Comparison of ENCODE assay signal across 8 cellular contexts in the genomic region with DNA sequence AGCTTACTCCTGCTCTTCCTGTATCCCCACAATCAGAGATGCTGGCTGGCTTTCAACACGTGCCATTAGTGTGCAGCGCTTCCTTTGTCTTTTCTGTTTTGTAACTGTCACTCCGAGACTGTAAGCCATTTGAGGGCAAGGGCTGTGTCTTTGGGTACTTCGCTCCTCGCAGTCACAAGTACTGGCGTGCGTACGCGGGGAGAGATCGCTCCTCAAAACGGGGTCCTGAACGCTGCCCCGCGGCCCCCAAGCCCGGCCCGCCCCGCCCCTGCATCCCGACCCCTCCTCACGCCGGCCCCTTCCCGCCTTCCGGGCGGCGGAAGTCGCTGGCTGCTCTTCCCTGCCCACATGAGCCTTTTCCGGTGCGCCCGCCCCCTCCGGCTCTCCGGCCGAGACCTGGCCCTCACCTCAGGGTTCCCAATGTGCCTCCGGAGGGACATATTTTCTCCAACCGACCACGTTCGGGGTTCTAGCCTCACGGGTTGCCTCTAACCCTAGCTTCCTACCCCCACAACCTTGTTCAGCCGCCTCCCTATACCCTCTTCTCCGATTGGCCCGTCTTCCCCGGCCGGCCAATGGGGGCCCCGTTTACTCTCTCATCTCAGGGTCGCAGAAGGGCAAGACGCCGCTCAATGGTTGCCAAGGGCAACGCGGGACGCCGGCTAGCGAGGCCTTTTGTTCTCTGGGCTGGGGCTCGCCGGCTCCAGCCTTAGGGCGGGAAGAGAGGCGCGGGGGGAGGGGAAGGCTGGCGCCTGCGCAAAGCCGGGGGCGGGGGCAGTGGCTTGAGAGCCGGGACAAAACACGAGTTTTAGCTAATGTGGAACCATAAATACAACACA. TPM values are rescaled to one million over a fixed set of nuclear protein-coding genes. Genes with fewer than 3 reads are reported as not detected.
A peak's percentile ranks its signal among the peaks of the same experiment; 100 is the strongest.
DNase-seq lines count a peak whose midpoint lies in the region; ATAC-seq and TF ChIP-seq lines count a peak whose summit lies in the region.

Gene CEP41, minus strand, starts transcription at position 490 of the 839 bp plus-strand sequence. Its CDS starts 50 bp downstream, at position 440.

- H3K27ac ChIP-seq in OCI-LY3 (ENCODE audit: low read length): peak within 1 kb of the TSS; percentile 77

- H3K4me2 ChIP-seq in OCI-LY3 (ENCODE audit: low read length): peak within 1 kb of the TSS; percentile 93

- H3K4me1 ChIP-seq in OCI-LY3 (ENCODE audit: low read length): peaks cover 15% of the 10 kb centered on the region

- no peak for TF ChIP-seq CTCF in OCI-LY3 (IDR thresholded peaks at IDR 0.05; ENCODE audit: low read depth, low read length)
- no peak for TF ChIP-seq CTCF in endothelial cell (IDR thresholded peaks at IDR 0.05; ENCODE audit: unreplicated experiment)
- TF ChIP-seq CTCF in mesothelial cell of epicardium (IDR thresholded peaks at IDR 0.05; ENCODE audit: unreplicated experiment): no peak

- peak within 1 kb of the TSS; percentile 87 for H3K4me3 ChIP-seq in OCI-LY3 (ENCODE audit: low read length)

- no peaks in the 10 kb centered on the region for H3K36me3 ChIP-seq in OCI-LY3 (replicated peaks; ENCODE audit: low read depth, low read length)

- H2AFZ ChIP-seq in OCI-LY3 (ENCODE audit: low read depth, low read length): peak within 1 kb of the TSS; percentile 94

- H3K27me3 Mint-ChIP-seq in endothelial cell (ENCODE audit: unreplicated experiment) (peaks cover 5% of the 10 kb centered on the region), mesothelial cell of epicardium (ENCODE audit: low read depth) (no peaks in the 10 kb centered on the region)

- peak; percentile 95 for ATAC-seq in GM21526 (IDR thresholded peaks at IDR 0.05; ENCODE audit: low FRiP score, unreplicated experiment)

- H3K27me3 ChIP-seq in OCI-LY3 (ENCODE audit: low read depth, low read length): no peaks in the 10 kb centered on the region

- H3K9me3 ChIP-seq in OCI-LY3 (ENCODE audit: insufficient read depth, low read length): no peaks in the 10 kb centered on the region

- no peaks in the 10 kb centered on the region for H3K9me3 Mint-ChIP-seq in endothelial cell (ENCODE audit: unreplicated experiment)
- peaks cover 8% of the 10 kb centered on the region for H3K9me3 Mint-ChIP-seq in mesothelial cell of epicardium

- H3K36me3 Mint-ChIP-seq in endothelial cell (ENCODE audit: low read depth, unreplicated experiment) (no peaks in the 10 kb centered on the region), mesothelial cell of epicardium (peaks cover 12% of the 10 kb centered on the region)

- H3K4me3 Mint-ChIP-seq in endothelial cell (ENCODE audit: unreplicated experiment) (peak within 1 kb of the TSS; percentile 95), mesothelial cell of epicardium (peak within 1 kb of the TSS; percentile 95)

- H3K79me2 ChIP-seq in OCI-LY3 (ENCODE audit: low read length): peaks cover 4% of the 10 kb centered on the region

- H3K9ac ChIP-seq in OCI-LY3 (ENCODE audit: low read length): peak within 1 kb of the TSS; percentile 80

- DNase-seq in D341Med (ENCODE audit: low spot score) (peak; percentile 98), HuH-7 (ENCODE audit: low spot score) (peak; percentile 96), activated T-cell treated with anti-CD3 and anti-CD28 coated beads for 1 hour (ENCODE audit: low read depth) (peak; percentile 80), endothelial cell (ENCODE audit: low spot score) (peak; percentile 99), mesothelial cell of epicardium (ENCODE audit: low spot score in 2 of 2, unreplicated experiment in 2 of 2) (peak; percentile 90 to 98)
- DNase-seq in stimulated activated CD8-positive, alpha-beta memory T cell treated with anti-CD3 and anti-CD28 coated beads, Interleukin-15, amount 100 ng/mL, for 4 hours (ENCODE audit: low read depth in 2 of 2): peak; percentile 78 to 81

- H3K4me1 Mint-ChIP-seq in endothelial cell (ENCODE audit: unreplicated experiment) (peaks cover 14% of the 10 kb centered on the region), mesothelial cell of epicardium (peaks cover 43% of the 10 kb centered on the region)

- H4K20me1 ChIP-seq in OCI-LY3 (ENCODE audit: insufficient read depth, low read length): no peaks in the 10 kb centered on the region

- H3K27ac Mint-ChIP-seq in endothelial cell (ENCODE audit: unreplicated experiment): peak within 1 kb of the TSS; percentile 99
- peak within 1 kb of the TSS; percentile 99 for H3K27ac Mint-ChIP-seq in mesothelial cell of epicardium

RNA-seq across cellular contexts. Expression of gene CEP41, which starts in this region (rescaled TPM):
- total RNA-seq in endothelial cell (ENCODE audit: unreplicated experiment): 14.3 TPM
- 21.7 to 22.5 TPM (median 22.1 TPM) in 3 replicates for total RNA-seq in mesothelial cell of epicardium

Comparison
In these comparisons a context has a peak if more than half of its experiments do, and no peak if none do; other contexts are left out.
1. Peak in every context shown above with its lines: DNase-seq, ATAC-seq, H3K4me3 ChIP-seq and H3K27ac ChIP-seq.